Comparison of ENCODE assay signal across 1 cellular context in genomic region chr14:104661086-104661485, GRCh38.
A peak's percentile ranks its signal among the peaks of the same experiment; 100 is the strongest.
TF ChIP-seq lines count a peak whose summit lies in the region.

No MANE protein-coding gene starts in this region.

TF ChIP-seq in HepG2, 621 proteins besides CTCF, POLR2A, EP300 and RAD21:
- TF ChIP-seq MAX (IDR thresholded peaks at IDR 0.05) (0 out of 2 replicates have a peak, but pooled peaks have one; percentile 25), ZHX2 (IDR thresholded peaks at IDR 0.05; ENCODE audit: low read depth) (no peak), ZHX2 (CRISPR knock-in tag; IDR thresholded peaks at IDR 0.05; ENCODE audit: borderline replicate concordance) (no peak)
